12 cellular contexts compared by ENCODE assay signal in the genomic region with DNA sequence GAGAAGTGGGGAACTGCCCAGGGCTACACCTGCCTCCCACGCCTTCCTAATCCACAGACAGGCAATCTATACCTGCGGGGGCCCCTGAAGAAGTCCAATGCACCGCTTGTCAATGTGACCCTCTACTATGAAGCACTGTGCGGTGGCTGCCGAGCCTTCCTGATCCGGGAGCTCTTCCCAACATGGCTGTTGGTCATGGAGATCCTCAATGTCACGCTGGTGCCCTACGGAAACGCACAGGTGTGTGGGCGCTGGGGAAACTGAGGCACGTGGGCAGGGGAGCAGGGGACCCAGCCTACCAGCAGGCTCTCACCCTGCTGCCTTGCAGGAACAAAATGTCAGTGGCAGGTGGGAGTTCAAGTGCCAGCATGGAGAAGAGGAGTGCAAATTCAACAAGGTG. TPM values are rescaled to one million over a fixed set of nuclear protein-coding genes. Genes with fewer than 3 reads are reported as not detected.
A peak's percentile ranks its signal among the peaks of the same experiment; 100 is the strongest.
DNase-seq lines count a peak whose midpoint lies in the region; ATAC-seq, FAIRE-seq and TF ChIP-seq lines count a peak whose summit lies in the region.
"Had no signal": no experiment of that assay in that cellular context is flagged by ENCODE, and none has a peak within 500 bp of the region (broad histone marks: within the 10 kb centered on the region; RNA-seq: fewer than 3 reads in every experiment).

No MANE protein-coding gene starts in this region.

- no peak for FAIRE-seq in HepG2 (lab: Jason Lieb, UNC)

- BruUV-seq in HepG2 (replicated peaks; lab: Mats Ljungman, UMichigan) (no TSS peak), Calu3 (replicated peaks; lab: Mats Ljungman, UMichigan) (no TSS peak)

- H4K20me1 ChIP-seq in HepG2 (ENCODE audit: insufficient read depth, low read length), result no peaks in the 10 kb centered on the region

- POLR2A ChIA-PET in activated CD4-positive, alpha-beta memory T cell treated with anti-CD3 and anti-CD28 coated beads, Interleukin-2, amount 10 ng/mL, durations not matched to agents 7 days and 5 days (lab: Charles Lee), result interaction anchor here (0.7 to 2.2 kb wide), 5 partner anchors 9 to 148 kb away, joined by 3 to 10 read pairs (median 7); a partner anchor contains a TSS
- POLR2A ChIA-PET in HepG2 (lab: Yijun Ruan, JAX) (interaction anchor here (0.9 to 1.8 kb wide), 4 partner anchors 17 to 62 kb away, joined by 3 to 15 read pairs (median 5); a partner anchor contains a TSS), HEK293T (lab: Yijun Ruan, JAX) (no interaction called here)

- no peaks in the 10 kb centered on the region for H3K9me3 ChIP-seq in HepG2 (ENCODE audit: low read length)
- H3K9me3 ChIP-seq in upper lobe of right lung, result no peaks in the 10 kb centered on the region
- no peaks in the 10 kb centered on the region for H3K9me3 ChIP-seq in vagina
- H3K9me3 ChIP-seq: gastrocnemius medialis had no signal

- H3K36me3 Mint-ChIP-seq in activated naive CD4-positive, alpha-beta T cell treated with anti-CD3 and anti-CD28 coated beads, Interleukin-2, amount 50 U/mL, for 24 hours, result no peaks in the 10 kb centered on the region
- peaks cover 21% of the 10 kb centered on the region for H3K36me3 Mint-ChIP-seq in activated CD4-positive, alpha-beta memory T cell treated with anti-CD3 and anti-CD28 coated beads, Interleukin-2, amount 10 ng/mL, durations not matched to agents 7 days and 5 days (ENCODE audit: low read depth)
- peaks cover 27% of the 10 kb centered on the region for H3K36me3 Mint-ChIP-seq in Calu3 (ENCODE audit: insufficient read depth, unreplicated experiment)

- no peak for DNase-seq in activated naive CD4-positive, alpha-beta T cell treated with anti-CD3 and anti-CD28 coated beads, Interleukin-2, amount 50 U/mL, for 16 hours
- DNase-seq in activated CD4-positive, alpha-beta memory T cell treated with anti-CD3 and anti-CD28 coated beads, Interleukin-2, amount 10 ng/mL, durations not matched to agents 7 days and 5 days, result no peak
- no peak for DNase-seq in HepG2 (ENCODE audit: low spot score)
- no peak for DNase-seq in upper lobe of right lung
- DNase-seq in vagina (ENCODE audit: extremely low spot score in 2 of 2), result no peak
- no peak for DNase-seq in HEK293T (ENCODE audit: extremely low spot score)
- no peak for DNase-seq in Calu3
- DNase-seq: caudate nucleus, gastrocnemius medialis, IMR-90, NCI-H2171 had no signal

- 0 out of 2 replicates have a peak overlapping the region, but pooled peaks have one; percentile 25 for H3K9ac ChIP-seq in HepG2 (ENCODE audit: insufficient read depth, low read depth, low read length)

- H3K4me3 ChIP-seq in HepG2 (replicated peaks in 1 of 3; ENCODE audit: insufficient read depth in 1 of 3, low read depth in 2 of 3, low read length in 3 of 3) (peak overlapping the region in 2 of 3 experiments; percentile 59 to 80; a peak in 3 of 6 replicates), upper lobe of right lung (peak overlapping the region; percentile 77), vagina (peak overlapping the region in 1 of 2 donors; percentile 64)

- no peak for TF ChIP-seq EP300 in HepG2 (IDR thresholded peaks at IDR 0.05; ENCODE audit: low read depth in 2 of 2, low read length in 2 of 2)
- no peak for TF ChIP-seq EP300 in HepG2 (CRISPR knock-in tag; IDR thresholded peaks at IDR 0.05; ENCODE audit: borderline replicate concordance)

- TF ChIP-seq CTCF in HepG2 (CRISPR knock-in tag; IDR thresholded peaks at IDR 0.05) (no peak), upper lobe of right lung (IDR thresholded peaks at IDR 0.05) (no peak), vagina (IDR thresholded peaks at IDR 0.05) (no peak), Calu3 (IDR thresholded peaks at IDR 0.05; ENCODE audit: unreplicated experiment) (no peak)

- intact Hi-C loops in HepG2 (cut with micrococcal nuclease; ENCODE audit: unreplicated experiment), result no loop called here
- intact Hi-C loops in upper lobe of right lung (cut with DNase I), result no loop called here
- intact Hi-C loops in vagina (cut with DNase I), result no loop called here
- intact Hi-C loops in Calu3 (cut with micrococcal nuclease; ENCODE audit: unreplicated experiment), result no loop called here

- 83% methylated on average over 11 of the region's 11 CpGs for WGBS in HepG2 (ENCODE audit: low lambda C conversion rate)

- no peaks in the 10 kb centered on the region for H3K9me3 Mint-ChIP-seq in activated naive CD4-positive, alpha-beta T cell treated with anti-CD3 and anti-CD28 coated beads, Interleukin-2, amount 50 U/mL, for 24 hours
- no peaks in the 10 kb centered on the region for H3K9me3 Mint-ChIP-seq in activated CD4-positive, alpha-beta memory T cell treated with anti-CD3 and anti-CD28 coated beads, Interleukin-2, amount 10 ng/mL, durations not matched to agents 7 days and 5 days
- H3K9me3 Mint-ChIP-seq in Calu3 (ENCODE audit: low read depth, unreplicated experiment), result no peaks in the 10 kb centered on the region

- in situ Hi-C loops in HepG2 (cut with HindIII; ENCODE audit: extremely low pct_ligation_motif_present, low pct_unique_long_range_greater_than_20kb), result loop anchor here (10.0 kb wide), 1 partner anchor 170 kb away; a partner anchor contains a TSS

- H3K27me3 Mint-ChIP-seq in activated naive CD4-positive, alpha-beta T cell treated with anti-CD3 and anti-CD28 coated beads, Interleukin-2, amount 50 U/mL, for 24 hours, result no peaks in the 10 kb centered on the region
- H3K27me3 Mint-ChIP-seq in activated CD4-positive, alpha-beta memory T cell treated with anti-CD3 and anti-CD28 coated beads, Interleukin-2, amount 10 ng/mL, durations not matched to agents 7 days and 5 days, result no peaks in the 10 kb centered on the region
- H3K27me3 Mint-ChIP-seq in Calu3 (ENCODE audit: unreplicated experiment), result no peaks in the 10 kb centered on the region

- H3K27ac Mint-ChIP-seq in activated naive CD4-positive, alpha-beta T cell treated with anti-CD3 and anti-CD28 coated beads, Interleukin-2, amount 50 U/mL, for 24 hours, result no peak overlapping the region
- peak overlapping the region; percentile 26 for H3K27ac Mint-ChIP-seq in activated CD4-positive, alpha-beta memory T cell treated with anti-CD3 and anti-CD28 coated beads, Interleukin-2, amount 10 ng/mL, durations not matched to agents 7 days and 5 days
- H3K27ac Mint-ChIP-seq in Calu3 (ENCODE audit: unreplicated experiment), result no peak overlapping the region

- TF ChIP-seq RAD21 in HepG2 (CRISPR knock-in tag; IDR thresholded peaks at IDR 0.05), result no peak

- no peaks in the 10 kb centered on the region for H3K79me2 ChIP-seq in HepG2 (ENCODE audit: insufficient read depth, low read length)

- no peak overlapping the region for H3K27ac ChIP-seq in HepG2 (ENCODE audit: extremely low read length, insufficient read depth, low read length)
- no peak overlapping the region for H3K27ac ChIP-seq in upper lobe of right lung
- H3K27ac ChIP-seq in vagina, result no peak overlapping the region

- H3K4me3 Mint-ChIP-seq in activated naive CD4-positive, alpha-beta T cell treated with anti-CD3 and anti-CD28 coated beads, Interleukin-2, amount 50 U/mL, for 24 hours, result peak overlapping the region; percentile 39
- H3K4me3 Mint-ChIP-seq in activated CD4-positive, alpha-beta memory T cell treated with anti-CD3 and anti-CD28 coated beads, Interleukin-2, amount 10 ng/mL, durations not matched to agents 7 days and 5 days, result peak overlapping the region; percentile 85
- no peak overlapping the region for H3K4me3 Mint-ChIP-seq in Calu3 (ENCODE audit: low read depth, unreplicated experiment)

- ATAC-seq in HepG2 (no peak), upper lobe of right lung (no peak)

- peak overlapping the region; percentile 77 for H3K4me2 ChIP-seq in HepG2 (ENCODE audit: low read depth, low read length)

- H3K4me1 Mint-ChIP-seq in activated naive CD4-positive, alpha-beta T cell treated with anti-CD3 and anti-CD28 coated beads, Interleukin-2, amount 50 U/mL, for 24 hours, result peaks cover 5% of the 10 kb centered on the region
- H3K4me1 Mint-ChIP-seq in activated CD4-positive, alpha-beta memory T cell treated with anti-CD3 and anti-CD28 coated beads, Interleukin-2, amount 10 ng/mL, durations not matched to agents 7 days and 5 days, result peaks cover 26% of the 10 kb centered on the region
- no peaks in the 10 kb centered on the region for H3K4me1 Mint-ChIP-seq in Calu3 (ENCODE audit: low read depth, unreplicated experiment)

- TF ChIP-seq POLR2A in HepG2 (IDR thresholded peaks at IDR 0.05; ENCODE audit: insufficient read depth in 1 of 2, low read depth in 2 of 2, low read length in 2 of 2), result no peak
- TF ChIP-seq POLR2A in vagina (IDR thresholded peaks at IDR 0.05), result no peak

- H3K36me3 ChIP-seq in HepG2 (replicated peaks in 1 of 2; ENCODE audit: control insufficient read depth in 1 of 2, insufficient read depth in 2 of 2, low read length in 2 of 2), result peaks cover 2 to 12% of the 10 kb centered on the region in 2 experiments; a peak in 3 of 5 replicates
- H3K36me3 ChIP-seq in upper lobe of right lung, result peaks cover 13% of the 10 kb centered on the region
- no peaks in the 10 kb centered on the region for H3K36me3 ChIP-seq in vagina
- H3K36me3 ChIP-seq: gastrocnemius medialis had no signal

- CTCF ChIA-PET in activated CD4-positive, alpha-beta memory T cell treated with anti-CD3 and anti-CD28 coated beads, Interleukin-2, amount 10 ng/mL, durations not matched to agents 7 days and 5 days (lab: Charles Lee), result interaction anchor here (1.2 to 2.0 kb wide), 4 partner anchors 15 to 154 kb away, joined by 3 to 9 read pairs (median 4); a partner anchor contains a TSS
- CTCF ChIA-PET in HepG2 (lab: Yijun Ruan, JAX; ENCODE audit: low intra/inter-chr PET ratio, low total read pairs), result no interaction called here
- CTCF ChIA-PET in HEK293T (lab: Yijun Ruan, JAX), result no interaction called here
- CTCF ChIA-PET in Calu3 (lab: Charles Lee), result no interaction called here

- peaks cover 14% of the 10 kb centered on the region for H3K4me1 ChIP-seq in HepG2 (ENCODE audit: insufficient read depth, low read length)
- H3K4me1 ChIP-seq in upper lobe of right lung, result peaks cover 21% of the 10 kb centered on the region
- peaks cover 16% of the 10 kb centered on the region for H3K4me1 ChIP-seq in vagina

- no peaks in the 10 kb centered on the region for H3K27me3 ChIP-seq in HepG2 (ENCODE audit: control insufficient read depth in 1 of 2, insufficient read depth in 2 of 2, low read length in 2 of 2)
- no peaks in the 10 kb centered on the region for H3K27me3 ChIP-seq in upper lobe of right lung
- H3K27me3 ChIP-seq in vagina, result no peaks in the 10 kb centered on the region

- no peak overlapping the region for H2AFZ ChIP-seq in HepG2 (ENCODE audit: low read length)

RNA-seq across cellular contexts. Expression of a gene that starts 1.4 kb away (rescaled TPM):
- total RNA-seq in activated CD4-positive, alpha-beta memory T cell treated with anti-CD3 and anti-CD28 coated beads, Interleukin-2, amount 10 ng/mL, durations not matched to agents 7 days and 5 days, result 10 to 100 TPM; 48.0 to 55.6 TPM
- total RNA-seq in HepG2 (2016; rRNA removed; fragmentation: Illumina TruSeq; extraction: Trizol), result 41.2 and 79.4 TPM in 2 replicates
- total RNA-seq in HepG2 (2016; cell fraction: cytosol; rRNA removed; fragmentation: Illumina TruSeq; extraction: Trizol; ENCODE audit: low read depth), result 49.8 and 56.5 TPM in 2 replicates
- total RNA-seq in HepG2 (2016; cell fraction: insoluble cytoplasmic fraction; rRNA removed; fragmentation: Illumina TruSeq; extraction: Trizol), result 39.1 and 76.9 TPM in 2 replicates
- 32.9 and 35.3 TPM in 2 replicates for total RNA-seq in HepG2 (2016; cell fraction: membrane; rRNA removed; fragmentation: Illumina TruSeq; extraction: Trizol)
- 62.2 and 72.4 TPM in 2 replicates for total RNA-seq in HepG2 (2016; cell fraction: nucleus; rRNA removed; fragmentation: Illumina TruSeq; extraction: Trizol)
- 24.7 and 25.0 TPM in 2 replicates for polyA plus RNA-seq in HepG2 (2011; rRNA removed)
- 33.2 and 51.0 TPM in 2 replicates for polyA plus RNA-seq in HepG2 (2011; cell fraction: cytosol; rRNA removed)
- 13.2 and 16.2 TPM in 2 replicates for polyA plus RNA-seq in HepG2 (2011; cell fraction: nucleus; rRNA removed)
- polyA plus RNA-seq in HepG2 (2012), result 13.8 and 14.8 TPM in 2 replicates
- polyA plus RNA-seq in HepG2 (2016; cell fraction: cytosol; fragmentation: Illumina TruSeq; extraction: Trizol; ENCODE audit: low read depth), result 68.0 and 80.0 TPM in 2 replicates
- 46.2 and 52.2 TPM in 2 replicates for polyA plus RNA-seq in HepG2 (2016; cell fraction: insoluble cytoplasmic fraction; fragmentation: Illumina TruSeq; extraction: Trizol; ENCODE audit: low read depth)
- polyA plus RNA-seq in HepG2 (2016; cell fraction: membrane; fragmentation: Illumina TruSeq; extraction: Trizol; ENCODE audit: low read depth), result 28.9 and 31.1 TPM in 2 replicates
- polyA plus RNA-seq in HepG2 (2016; cell fraction: nucleus; fragmentation: Illumina TruSeq; extraction: Trizol; ENCODE audit: insufficient read depth, low read depth), result 133 TPM in 2 replicates
- 49.7 and 255 TPM in 2 replicates for polyA minus RNA-seq in HepG2 (2011; rRNA and poly(A)+ RNA removed; ENCODE audit: low replicate concordance)
- 11.2 and 23.9 TPM in 2 replicates for polyA minus RNA-seq in HepG2 (2011; cell fraction: cytosol; rRNA and poly(A)+ RNA removed)
- 3.7 and 4.4 TPM in 2 replicates for polyA minus RNA-seq in HepG2 (2011; cell fraction: nucleus; rRNA and poly(A)+ RNA removed)
- 554 TPM for total RNA-seq in upper lobe of right lung
- 43.7 TPM for total RNA-seq in vagina
- total RNA-seq in Calu3 (2022), result 22.4 and 41.8 TPM in 2 replicates

RNA-seq across cellular contexts. Expression of a gene that starts 18.0 kb away (rescaled TPM):
- total RNA-seq in activated CD4-positive, alpha-beta memory T cell treated with anti-CD3 and anti-CD28 coated beads, Interleukin-2, amount 10 ng/mL, durations not matched to agents 7 days and 5 days, result 1 to 10 TPM; 6.2 to 6.3 TPM
- total RNA-seq in HepG2 (2016; rRNA removed; fragmentation: Illumina TruSeq; extraction: Trizol), result 13.0 and 16.7 TPM in 2 replicates
- total RNA-seq in HepG2 (2016; cell fraction: cytosol; rRNA removed; fragmentation: Illumina TruSeq; extraction: Trizol; ENCODE audit: low read depth), result 5.8 and 6.2 TPM in 2 replicates
- total RNA-seq in HepG2 (2016; cell fraction: insoluble cytoplasmic fraction; rRNA removed; fragmentation: Illumina TruSeq; extraction: Trizol), result 13.4 and 17.8 TPM in 2 replicates
- total RNA-seq in HepG2 (2016; cell fraction: membrane; rRNA removed; fragmentation: Illumina TruSeq; extraction: Trizol), result 8.3 and 11.1 TPM in 2 replicates
- 9.2 and 11.2 TPM in 2 replicates for total RNA-seq in HepG2 (2016; cell fraction: nucleus; rRNA removed; fragmentation: Illumina TruSeq; extraction: Trizol)
- 12.4 and 13.6 TPM in 2 replicates for polyA plus RNA-seq in HepG2 (2011; rRNA removed)
- 8.7 and 13.2 TPM in 2 replicates for polyA plus RNA-seq in HepG2 (2011; cell fraction: cytosol; rRNA removed)
- 5.8 and 6.4 TPM in 2 replicates for polyA plus RNA-seq in HepG2 (2011; cell fraction: nucleus; rRNA removed)
- polyA plus RNA-seq in HepG2 (2012), result 6.0 and 9.4 TPM in 2 replicates
- polyA plus RNA-seq in HepG2 (2016; cell fraction: cytosol; fragmentation: Illumina TruSeq; extraction: Trizol; ENCODE audit: low read depth), result 7.8 and 8.4 TPM in 2 replicates
- 21.7 TPM in 2 replicates for polyA plus RNA-seq in HepG2 (2016; cell fraction: insoluble cytoplasmic fraction; fragmentation: Illumina TruSeq; extraction: Trizol; ENCODE audit: low read depth)
- polyA plus RNA-seq in HepG2 (2016; cell fraction: membrane; fragmentation: Illumina TruSeq; extraction: Trizol; ENCODE audit: low read depth), result 9.2 and 11.9 TPM in 2 replicates
- polyA plus RNA-seq in HepG2 (2016; cell fraction: nucleus; fragmentation: Illumina TruSeq; extraction: Trizol; ENCODE audit: insufficient read depth, low read depth), result 27.8 and 29.4 TPM in 2 replicates
- polyA minus RNA-seq in HepG2 (2011; rRNA and poly(A)+ RNA removed; ENCODE audit: low replicate concordance), result 22.3 and 69.9 TPM in 2 replicates
- 3.4 and 4.1 TPM in 2 replicates for polyA minus RNA-seq in HepG2 (2011; cell fraction: cytosol; rRNA and poly(A)+ RNA removed)
- polyA minus RNA-seq in HepG2 (2011; cell fraction: nucleus; rRNA and poly(A)+ RNA removed), result 2.5 and 3.7 TPM in 2 replicates
- 8.2 TPM for total RNA-seq in upper lobe of right lung
- 10.3 TPM for total RNA-seq in vagina
- total RNA-seq in Calu3 (2022), result 10.9 and 11.5 TPM in 2 replicates

RNA-seq across cellular contexts. Expression of a gene that starts 22.0 kb away (rescaled TPM):
- 10 to 100 TPM; 10.9 to 11.3 TPM for total RNA-seq in activated CD4-positive, alpha-beta memory T cell treated with anti-CD3 and anti-CD28 coated beads, Interleukin-2, amount 10 ng/mL, durations not matched to agents 7 days and 5 days
- total RNA-seq in HepG2 (2016; rRNA removed; fragmentation: Illumina TruSeq; extraction: Trizol) (15.8 and 25.3 TPM in 2 replicates), upper lobe of right lung (24.2 TPM), vagina (24.8 TPM), Calu3 (2022) (22.5 and 23.2 TPM in 2 replicates)
- 13.7 and 16.1 TPM in 2 replicates for total RNA-seq in HepG2 (2016; cell fraction: cytosol; rRNA removed; fragmentation: Illumina TruSeq; extraction: Trizol; ENCODE audit: low read depth)
- 12.5 and 18.3 TPM in 2 replicates for total RNA-seq in HepG2 (2016; cell fraction: insoluble cytoplasmic fraction; rRNA removed; fragmentation: Illumina TruSeq; extraction: Trizol)
- total RNA-seq in HepG2 (2016; cell fraction: membrane; rRNA removed; fragmentation: Illumina TruSeq; extraction: Trizol), result 33.3 and 40.2 TPM in 2 replicates
- 14.5 and 18.4 TPM in 2 replicates for total RNA-seq in HepG2 (2016; cell fraction: nucleus; rRNA removed; fragmentation: Illumina TruSeq; extraction: Trizol)
- polyA plus RNA-seq in HepG2 (2011; rRNA removed), result 18.6 and 27.2 TPM in 2 replicates
- polyA plus RNA-seq in HepG2 (2011; cell fraction: cytosol; rRNA removed), result 17.0 and 21.2 TPM in 2 replicates
- polyA plus RNA-seq in HepG2 (2011; cell fraction: nucleus; rRNA removed), result 35.7 and 42.1 TPM in 2 replicates
- polyA plus RNA-seq in HepG2 (2012), result 39.2 and 39.3 TPM in 2 replicates
- polyA plus RNA-seq in HepG2 (2016; cell fraction: cytosol; fragmentation: Illumina TruSeq; extraction: Trizol; ENCODE audit: low read depth), result 8.4 and 11.9 TPM in 2 replicates
- polyA plus RNA-seq in HepG2 (2016; cell fraction: insoluble cytoplasmic fraction; fragmentation: Illumina TruSeq; extraction: Trizol; ENCODE audit: low read depth), result 30.5 and 42.6 TPM in 2 replicates
- polyA plus RNA-seq in HepG2 (2016; cell fraction: membrane; fragmentation: Illumina TruSeq; extraction: Trizol; ENCODE audit: low read depth), result 46.8 and 48.0 TPM in 2 replicates
- polyA plus RNA-seq in HepG2 (2016; cell fraction: nucleus; fragmentation: Illumina TruSeq; extraction: Trizol; ENCODE audit: insufficient read depth, low read depth), result 60.8 and 65.6 TPM in 2 replicates
- polyA minus RNA-seq in HepG2 (2011; rRNA and poly(A)+ RNA removed; ENCODE audit: low replicate concordance), result 18.1 and 22.4 TPM in 2 replicates
- 12.0 and 21.3 TPM in 2 replicates for polyA minus RNA-seq in HepG2 (2011; cell fraction: cytosol; rRNA and poly(A)+ RNA removed)
- polyA minus RNA-seq in HepG2 (2011; cell fraction: nucleus; rRNA and poly(A)+ RNA removed), result 12.7 and 19.6 TPM in 2 replicates

RNA-seq across cellular contexts. Expression of a gene that starts 28.9 kb away (rescaled TPM):
- total RNA-seq in activated CD4-positive, alpha-beta memory T cell treated with anti-CD3 and anti-CD28 coated beads, Interleukin-2, amount 10 ng/mL, durations not matched to agents 7 days and 5 days, result 1 to 10 TPM; 3.7 to 5.3 TPM
- total RNA-seq in HepG2 (2016; rRNA removed; fragmentation: Illumina TruSeq; extraction: Trizol) (0.53 and 0.58 TPM in 2 replicates), upper lobe of right lung (1.9 TPM), vagina (5.6 TPM), Calu3 (2022) (1.9 TPM in 2 replicates)
- total RNA-seq in HepG2 (2016; cell fraction: cytosol; rRNA removed; fragmentation: Illumina TruSeq; extraction: Trizol; ENCODE audit: low read depth), result 1.5 and 2.4 TPM in 2 replicates
- 0.61 and 1.2 TPM in 2 replicates for total RNA-seq in HepG2 (2016; cell fraction: insoluble cytoplasmic fraction; rRNA removed; fragmentation: Illumina TruSeq; extraction: Trizol)
- total RNA-seq in HepG2 (2016; cell fraction: membrane; rRNA removed; fragmentation: Illumina TruSeq; extraction: Trizol), result 1.4 and 1.8 TPM in 2 replicates
- 1.0 and 1.4 TPM in 2 replicates for total RNA-seq in HepG2 (2016; cell fraction: nucleus; rRNA removed; fragmentation: Illumina TruSeq; extraction: Trizol)
- 0.95 and 0.98 TPM in 2 replicates for polyA plus RNA-seq in HepG2 (2011; rRNA removed)
- 1.4 TPM in 2 replicates for polyA plus RNA-seq in HepG2 (2011; cell fraction: cytosol; rRNA removed)
- polyA plus RNA-seq in HepG2 (2011; cell fraction: nucleus; rRNA removed), result 2.7 and 3.2 TPM in 2 replicates
- 1.8 and 2.1 TPM in 2 replicates for polyA plus RNA-seq in HepG2 (2012)
- 0.90 and 0.94 TPM in 2 replicates for polyA plus RNA-seq in HepG2 (2016; cell fraction: cytosol; fragmentation: Illumina TruSeq; extraction: Trizol; ENCODE audit: low read depth)
- polyA plus RNA-seq in HepG2 (2016; cell fraction: insoluble cytoplasmic fraction; fragmentation: Illumina TruSeq; extraction: Trizol; ENCODE audit: low read depth), result 1.1 and 2.1 TPM in 2 replicates
- polyA plus RNA-seq in HepG2 (2016; cell fraction: membrane; fragmentation: Illumina TruSeq; extraction: Trizol; ENCODE audit: low read depth), result 1.1 TPM in 2 replicates
- 2.0 and 3.3 TPM in 2 replicates for polyA plus RNA-seq in HepG2 (2016; cell fraction: nucleus; fragmentation: Illumina TruSeq; extraction: Trizol; ENCODE audit: insufficient read depth, low read depth)
- 4.2 and 9.4 TPM in 2 replicates for polyA minus RNA-seq in HepG2 (2011; rRNA and poly(A)+ RNA removed; ENCODE audit: low replicate concordance)
- polyA minus RNA-seq in HepG2 (2011; cell fraction: cytosol; rRNA and poly(A)+ RNA removed), result 3.9 and 4.1 TPM in 2 replicates
- 0.64 and 1.2 TPM in 2 replicates for polyA minus RNA-seq in HepG2 (2011; cell fraction: nucleus; rRNA and poly(A)+ RNA removed)

RNA-seq across cellular contexts. Expression of a gene that starts 51.3 kb away (rescaled TPM):
- total RNA-seq in activated CD4-positive, alpha-beta memory T cell treated with anti-CD3 and anti-CD28 coated beads, Interleukin-2, amount 10 ng/mL, durations not matched to agents 7 days and 5 days, result under 1 TPM; 0.13 to 0.18 TPM
- total RNA-seq in HepG2 (2016; rRNA removed; fragmentation: Illumina TruSeq; extraction: Trizol) (0.90 and 1.4 TPM in 2 replicates), upper lobe of right lung (7.6 TPM), vagina (0.98 TPM), Calu3 (2022) (0.90 and 2.4 TPM in 2 replicates)
- total RNA-seq in HepG2 (2016; cell fraction: cytosol; rRNA removed; fragmentation: Illumina TruSeq; extraction: Trizol; ENCODE audit: low read depth), result 0.30 and 0.44 TPM in 2 replicates
- 0.49 and 1.5 TPM in 2 replicates for total RNA-seq in HepG2 (2016; cell fraction: insoluble cytoplasmic fraction; rRNA removed; fragmentation: Illumina TruSeq; extraction: Trizol)
- 0.07 and 0.37 TPM in 2 replicates for total RNA-seq in HepG2 (2016; cell fraction: membrane; rRNA removed; fragmentation: Illumina TruSeq; extraction: Trizol)
- total RNA-seq in HepG2 (2016; cell fraction: nucleus; rRNA removed; fragmentation: Illumina TruSeq; extraction: Trizol), result 1.7 and 2.4 TPM in 2 replicates
- 14.0 and 17.9 TPM in 2 replicates for polyA plus RNA-seq in HepG2 (2011; rRNA removed)
- polyA plus RNA-seq in HepG2 (2011; cell fraction: cytosol; rRNA removed), result 3.4 and 4.6 TPM in 2 replicates
- 128 and 158 TPM in 2 replicates for polyA plus RNA-seq in HepG2 (2011; cell fraction: nucleus; rRNA removed)
- polyA plus RNA-seq in HepG2 (2012), result 2.2 and 3.2 TPM in 2 replicates
- polyA plus RNA-seq in HepG2 (2016; cell fraction: cytosol; fragmentation: Illumina TruSeq; extraction: Trizol; ENCODE audit: low read depth), result not detected in 2 replicates
- 0.33 and 0.37 TPM in 2 replicates for polyA plus RNA-seq in HepG2 (2016; cell fraction: insoluble cytoplasmic fraction; fragmentation: Illumina TruSeq; extraction: Trizol; ENCODE audit: low read depth)
- polyA plus RNA-seq in HepG2 (2016; cell fraction: membrane; fragmentation: Illumina TruSeq; extraction: Trizol; ENCODE audit: low read depth), result not detected in 2 replicates
- 10.9 and 11.5 TPM in 2 replicates for polyA plus RNA-seq in HepG2 (2016; cell fraction: nucleus; fragmentation: Illumina TruSeq; extraction: Trizol; ENCODE audit: insufficient read depth, low read depth)
- polyA minus RNA-seq in HepG2 (2011; rRNA and poly(A)+ RNA removed; ENCODE audit: low replicate concordance), result 0.56 and 12.3 TPM in 2 replicates
- 1.5 and 3.1 TPM in 2 replicates for polyA minus RNA-seq in HepG2 (2011; cell fraction: cytosol; rRNA and poly(A)+ RNA removed)
- 30.4 and 31.1 TPM in 2 replicates for polyA minus RNA-seq in HepG2 (2011; cell fraction: nucleus; rRNA and poly(A)+ RNA removed)
